In genomic region chr3:194333981-194334320, GRCh38 we compare ENCODE assay signal across 2 cellular contexts.
TF ChIP-seq lines count a peak whose summit lies in the region.

No MANE protein-coding gene starts in this region.

TF ChIP-seq in HEK293, 187 proteins besides CTCF, POLR2A, EP300 and RAD21:
- TF ChIP-seq ZNF223 (tag by site-specific recombination; IDR thresholded peaks at IDR 0.05) (no peak), YY1 (tag by site-specific recombination; IDR thresholded peaks at IDR 0.05) (0 out of 2 replicates have a peak, but pooled peaks have one; percentile 23), ZNF600 (tag by site-specific recombination; IDR thresholded peaks at IDR 0.05) (0 out of 2 replicates have a peak, but pooled peaks have one; percentile 3), ZNF777 (tag by site-specific recombination; IDR thresholded peaks at IDR 0.05; ENCODE audit: borderline replicate concordance) (0 out of 2 replicates have a peak, but pooled peaks have one; percentile 40)
- TF ChIP-seq, protein P1, sequence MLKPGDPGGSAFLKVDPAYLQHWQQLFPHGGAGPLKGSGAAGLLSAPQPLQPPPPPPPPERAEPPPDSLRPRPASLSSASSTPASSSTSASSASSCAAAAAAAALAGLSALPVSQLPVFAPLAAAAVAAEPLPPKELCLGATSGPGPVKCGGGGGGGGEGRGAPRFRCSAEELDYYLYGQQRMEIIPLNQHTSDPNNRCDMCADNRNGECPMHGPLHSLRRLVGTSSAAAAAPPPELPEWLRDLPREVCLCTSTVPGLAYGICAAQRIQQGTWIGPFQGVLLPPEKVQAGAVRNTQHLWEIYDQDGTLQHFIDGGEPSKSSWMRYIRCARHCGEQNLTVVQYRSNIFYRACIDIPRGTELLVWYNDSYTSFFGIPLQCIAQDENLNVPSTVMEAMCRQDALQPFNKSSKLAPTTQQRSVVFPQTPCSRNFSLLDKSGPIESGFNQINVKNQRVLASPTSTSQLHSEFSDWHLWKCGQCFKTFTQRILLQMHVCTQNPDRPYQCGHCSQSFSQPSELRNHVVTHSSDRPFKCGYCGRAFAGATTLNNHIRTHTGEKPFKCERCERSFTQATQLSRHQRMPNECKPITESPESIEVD (tag by site-specific recombination; IDR thresholded peaks at IDR 0.05), result no peak
- TF ChIP-seq, protein P2, sequence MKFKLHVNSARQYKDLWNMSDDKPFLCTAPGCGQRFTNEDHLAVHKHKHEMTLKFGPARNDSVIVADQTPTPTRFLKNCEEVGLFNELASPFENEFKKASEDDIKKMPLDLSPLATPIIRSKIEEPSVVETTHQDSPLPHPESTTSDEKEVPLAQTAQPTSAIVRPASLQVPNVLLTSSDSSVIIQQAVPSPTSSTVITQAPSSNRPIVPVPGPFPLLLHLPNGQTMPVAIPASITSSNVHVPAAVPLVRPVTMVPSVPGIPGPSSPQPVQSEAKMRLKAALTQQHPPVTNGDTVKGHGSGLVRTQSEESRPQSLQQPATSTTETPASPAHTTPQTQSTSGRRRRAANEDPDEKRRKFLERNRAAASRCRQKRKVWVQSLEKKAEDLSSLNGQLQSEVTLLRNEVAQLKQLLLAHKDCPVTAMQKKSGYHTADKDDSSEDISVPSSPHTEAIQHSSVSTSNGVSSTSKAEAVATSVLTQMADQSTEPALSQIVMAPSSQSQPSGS (tag by site-specific recombination; IDR thresholded peaks at IDR 0.05; ENCODE audit: low read depth), result no peak

TF ChIP-seq in GM12878, 131 proteins besides CTCF, POLR2A, EP300 and RAD21:
- 0 out of 2 replicates have a peak, but pooled peaks have one; percentile 48 for TF ChIP-seq SMARCA5 (IDR thresholded peaks at IDR 0.05)
- no peak for TF ChIP-seq SREBF2 (IDR thresholded peaks at IDR 0.05; ENCODE audit: low read length)
- no peak for TF ChIP-seq TCF12 (IDR thresholded peaks at IDR 0.05; ENCODE audit: low read depth, low read length)
- 0 out of 2 replicates have a peak, but pooled peaks have one; percentile 7 for TF ChIP-seq LARP7 (IDR thresholded peaks at IDR 0.05)
- TF ChIP-seq POU2F2 (IDR thresholded peaks at IDR 0.05; ENCODE audit: borderline replicate concordance, low read depth, low read length), result peak; percentile 18; the same call in 1 of the 3 replicates
- no peak for TF ChIP-seq BHLHE40 (IDR thresholded peaks at IDR 0.05; ENCODE audit: borderline replicate concordance in 1 of 2, low read depth in 2 of 2, low read length in 1 of 2)
